Comparison of ENCODE assay signal across 21 cellular contexts in the genomic region with DNA sequence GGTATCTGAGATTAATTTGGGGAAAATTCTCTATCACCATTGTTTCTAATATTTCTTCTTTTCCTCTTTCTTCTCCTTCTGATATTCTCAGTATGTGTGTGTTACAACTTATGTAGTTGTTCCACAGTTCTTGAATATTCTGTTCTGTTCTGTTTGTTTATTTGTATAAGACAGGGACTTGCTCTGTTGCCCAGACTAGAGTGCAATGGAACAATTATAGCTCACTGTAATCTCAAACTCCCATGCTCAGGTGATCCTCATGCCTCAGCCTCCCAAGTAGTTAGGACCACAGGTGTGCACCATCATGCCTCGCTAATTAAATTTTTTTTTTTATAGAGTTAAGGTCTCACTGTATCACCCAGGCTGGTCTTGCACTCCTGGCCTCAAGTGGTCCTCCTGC.
"Had no signal": no experiment of that assay in that cellular context is flagged by ENCODE, and none has a peak within 500 bp of the region (broad histone marks: within the 10 kb centered on the region; RNA-seq: fewer than 3 reads in every experiment).

No MANE protein-coding gene starts in this region.

- H3K27ac ChIP-seq: ascending aorta had no signal

- H3K4me1 ChIP-seq: vagina had no signal

- H3K36me3 ChIP-seq: ascending aorta, esophagus squamous epithelium, tibial nerve, vagina had no signal

- H3K9me3 ChIP-seq: ascending aorta, esophagus squamous epithelium, tibial nerve, vagina had no signal

- H3K27me3 ChIP-seq: ascending aorta, tibial nerve, vagina had no signal

- ATAC-seq: activated CD4-positive, CD25-positive, alpha-beta regulatory T cell treated with anti-CD3 and anti-CD28 coated beads, Interleukin-2, amount 50 U/mL, for 24 hours; left lobe of liver; stimulated activated naive CD8-positive, alpha-beta T cell treated with anti-CD3 and anti-CD28 coated beads, Interleukin-15, Interleukin-2, amounts not matched to agents 100 U/mL and 50 U/mL, for 24 hours had no signal

- DNase-seq: activated CD4-positive, alpha-beta T cell treated with anti-CD3 and anti-CD28 coated beads, Interleukin-2, amount 50 U/mL, for 1 hour; activated CD8-positive, alpha-beta memory T cell treated with anti-CD3 and anti-CD28 coated beads, Interleukin-2, amount 50 U/mL, for 4 hours; activated effector memory CD4-positive, alpha-beta T cell treated with Interleukin-2 at 50 U/mL for 16 hours; activated naive CD4-positive, alpha-beta T cell treated with anti-CD3 and anti-CD28 coated beads, Interleukin-2, amount 50 U/mL, for 16 hours; activated T-cell treated with anti-CD3 and anti-CD28 coated beads, Interleukin-2, amount 50 U/mL, for 48 hours; dermis blood vessel endothelial cell; effector memory CD4-positive, alpha-beta T cell; esophagus squamous epithelium; head of caudate nucleus; kidney; nephron progenitor cell; nucleus accumbens; retina; stimulated activated naive CD8-positive, alpha-beta T cell treated with anti-CD3 and anti-CD28 coated beads, Interleukin-15, Interleukin-2, amounts not matched to agents 100 U/mL and 50 U/mL, for 24 hours; substantia nigra had no signal

- H3K4me3 ChIP-seq: ascending aorta, esophagus squamous epithelium, lung, tibial nerve, vagina had no signal
